24 cellular contexts compared by ENCODE assay signal in the genomic region with DNA sequence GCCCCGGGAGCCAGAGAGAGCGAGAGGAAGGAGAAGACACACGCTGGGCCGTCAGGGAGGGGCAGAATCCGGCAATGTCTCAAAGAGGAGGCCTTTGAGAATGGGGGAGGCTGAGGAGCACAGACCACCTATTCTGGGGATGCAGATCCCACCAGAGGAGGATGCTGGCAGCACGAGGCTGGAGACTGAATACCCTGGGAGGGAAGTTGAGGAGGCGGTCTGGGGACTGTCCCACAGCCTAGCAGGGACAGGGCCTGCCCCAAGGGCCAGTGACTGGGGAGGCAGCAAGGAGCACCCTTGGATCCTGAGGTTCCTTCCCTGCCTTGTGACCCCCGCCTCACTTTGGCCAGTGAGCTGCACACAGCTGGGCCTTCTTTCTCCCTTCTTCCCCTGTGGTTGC. TPM values are rescaled to one million over a fixed set of nuclear protein-coding genes. Genes with fewer than 3 reads are reported as not detected.
DNase-seq lines count a peak whose midpoint lies in the region; ATAC-seq and TF ChIP-seq lines count a peak whose summit lies in the region.
"Had no signal": no experiment of that assay in that cellular context is flagged by ENCODE, and none has a peak within 500 bp of the region (broad histone marks: within the 10 kb centered on the region; RNA-seq: fewer than 3 reads in every experiment).

No MANE protein-coding gene starts in this region.

- peak; percentile 47 for DNase-seq in cardiac septum (ENCODE audit: low spot score)
- no peak for DNase-seq in left cardiac atrium
- peak; percentile 28 for DNase-seq in endodermal cell
- DNase-seq in posterior vena cava (ENCODE audit: low spot score): peak; percentile 32
- no peak for DNase-seq in RKO (ENCODE audit: low spot score)
- DNase-seq in NCI-H1694 (lab: John Stamatoyannopoulos, UW): no peak
- DNase-seq in EL: no peak
- DNase-seq in progenitor cell of endocrine pancreas (ENCODE audit: low spot score, unreplicated experiment): no peak
- DNase-seq: activated CD4-positive, alpha-beta T cell treated with anti-CD3 and anti-CD28 coated beads for 48 hours; C1 segment of cervical spinal cord; effector CD8-positive, alpha-beta T cell; foreskin keratinocyte; H7; MV-4-11; NCI-H1694 treated with DMSO at 0.1 percent for 48 hours; nephron progenitor cell; SJCRH30 had no signal

- no peak overlapping the region for H3K27ac Mint-ChIP-seq in endodermal cell
- no peak overlapping the region for H3K27ac Mint-ChIP-seq in progenitor cell of endocrine pancreas
- H3K27ac Mint-ChIP-seq: activated T-helper 2 cell treated with anti-CD3 and anti-CD28 coated beads, Interferon-gamma antibody, Interleukin-2, Interleukin-4, amounts not matched to agents 10 μg/mL and 5 μg/mL and 100 μg/mL, durations not matched to agents 14 hours and 24 hours and 36 hours had no signal

- no peaks in the 10 kb centered on the region for H3K27me3 ChIP-seq in endodermal cell (ENCODE audit: control insufficient read depth, insufficient read depth, low read length, poor library complexity, severe bottlenecking)
- H3K27me3 ChIP-seq: adrenal gland, foreskin keratinocyte, SJCRH30, vagina had no signal

- no peak overlapping the region for H3K4me3 ChIP-seq in endodermal cell (ENCODE audit: low read length)
- H3K4me3 ChIP-seq: adrenal gland, mucosa of descending colon, SJCRH30, vagina had no signal

- TF ChIP-seq CTCF in endodermal cell (conservative IDR thresholded peaks at IDR 0.05) (no peak), progenitor cell of endocrine pancreas (IDR thresholded peaks at IDR 0.05; ENCODE audit: unreplicated experiment) (no peak)

- no peak overlapping the region for H3K9ac ChIP-seq in endodermal cell (ENCODE audit: extremely low read depth, low read length, poor library complexity, severe bottlenecking)
- H3K9ac ChIP-seq: KMS-11 had no signal

- H3K36me3 Mint-ChIP-seq in endodermal cell (ENCODE audit: low read depth): peaks cover 73% of the 10 kb centered on the region
- H3K36me3 Mint-ChIP-seq in progenitor cell of endocrine pancreas (ENCODE audit: insufficient read depth): peaks cover 45% of the 10 kb centered on the region

- WGBS in endodermal cell (ENCODE audit: insufficient coverage in 1 of 2, insufficient read length in 1 of 2), 2 experiments: 97 to 98% methylated on average over 6 to 8 of the region's 8 CpGs

- H3K9me3 ChIP-seq in endodermal cell (ENCODE audit: control insufficient read depth, low read length): no peaks in the 10 kb centered on the region
- H3K9me3 ChIP-seq: adrenal gland, mucosa of descending colon, SJCRH30, vagina had no signal

- H3K36me3 ChIP-seq in endodermal cell (ENCODE audit: control insufficient read depth, insufficient read depth, low read length): no peaks in the 10 kb centered on the region
- H3K36me3 ChIP-seq: SJCRH30, vagina had no signal

- H3K4me1 Mint-ChIP-seq in endodermal cell (no peaks in the 10 kb centered on the region), progenitor cell of endocrine pancreas (ENCODE audit: low read depth) (no peaks in the 10 kb centered on the region)

- no peak for ATAC-seq in left cardiac atrium
- ATAC-seq: foreskin keratinocyte, mucosa of descending colon, T-cell had no signal

- no peak overlapping the region for H3K27ac ChIP-seq in endodermal cell (ENCODE audit: low read depth, low read length)
- H3K27ac ChIP-seq: adrenal gland, foreskin keratinocyte, KMS-11, SJCRH30, vagina had no signal

- H3K4me1 ChIP-seq in endodermal cell (ENCODE audit: control insufficient read depth, insufficient read depth, low read length): no peaks in the 10 kb centered on the region
- H3K4me1 ChIP-seq: adrenal gland, foreskin keratinocyte, SJCRH30, vagina had no signal

- H3K4me3 Mint-ChIP-seq in endodermal cell (no peak overlapping the region), progenitor cell of endocrine pancreas (ENCODE audit: low read depth) (no peak overlapping the region)
- H3K4me3 Mint-ChIP-seq: brain, T-cell had no signal

- H3K9me3 Mint-ChIP-seq in endodermal cell: no peaks in the 10 kb centered on the region
- no peaks in the 10 kb centered on the region for H3K9me3 Mint-ChIP-seq in progenitor cell of endocrine pancreas (ENCODE audit: low read depth)
- H3K9me3 Mint-ChIP-seq: activated T-helper 2 cell treated with anti-CD3 and anti-CD28 coated beads, Interferon-gamma antibody, Interleukin-2, Interleukin-4, amounts not matched to agents 10 μg/mL and 5 μg/mL and 100 μg/mL, durations not matched to agents 14 hours and 24 hours and 36 hours; brain; nephron progenitor cell; T-cell had no signal

- intact Hi-C loops in cardiac septum (cut with DNase I): no loop called here
- intact Hi-C loops in left cardiac atrium (cut with DNase I): no loop called here
- intact Hi-C loops in posterior vena cava (cut with DNase I): no loop called here

- no peaks in the 10 kb centered on the region for H3K27me3 Mint-ChIP-seq in endodermal cell (ENCODE audit: insufficient read depth)
- H3K27me3 Mint-ChIP-seq in progenitor cell of endocrine pancreas: no peaks in the 10 kb centered on the region
- H3K27me3 Mint-ChIP-seq: brain, T-cell had no signal

RNA-seq across cellular contexts. Expression of a gene that starts 49.2 kb away (rescaled TPM):
- total RNA-seq in cardiac septum: 6.7 TPM
- total RNA-seq in left cardiac atrium: 1 to 10 TPM; 1.9 to 3.7 TPM
- total RNA-seq in endodermal cell: 10 to 100 TPM; 22.7 to 47.0 TPM
- 7.6 TPM for polyA plus RNA-seq in endodermal cell (2013, experiment 1 of 2)
- 6.3 TPM for polyA plus RNA-seq in endodermal cell (2013, experiment 2 of 2)
- 1 to 10 TPM; 5.2 to 6.0 TPM for total RNA-seq in posterior vena cava
- total RNA-seq in progenitor cell of endocrine pancreas: 58.4 and 60.2 TPM in 2 replicates
- total RNA-seq: SJCRH30 had no signal

Comparison
In these comparisons a context has a peak if more than half of its experiments do, and no peak if none do; other contexts are left out.
1. DNase-seq: peak in cardiac septum (single experiment), endodermal cell (single experiment) and posterior vena cava (single experiment); none in left cardiac atrium (single experiment), RKO (single experiment), NCI-H1694 (single experiment), EL (single experiment) and progenitor cell of endocrine pancreas (single experiment).